Comparison of ENCODE assay signal across 1 cellular context in genomic region chr17:30858556-30859250, GRCh38.
TF ChIP-seq lines count a peak whose summit lies in the region.

No MANE protein-coding gene starts in this region.

TF ChIP-seq in A549, 52 proteins besides CTCF, POLR2A, EP300 and RAD21:
- TF ChIP-seq FOSL2 (IDR thresholded peaks at IDR 0.05), result no peak
- peak; percentile 14; the same call in 1 of the 2 replicates for TF ChIP-seq FOSL2 (CRISPR knock-in tag; IDR thresholded peaks at IDR 0.05)
- TF ChIP-seq PHF8 (IDR thresholded peaks at IDR 0.05; ENCODE audit: borderline replicate concordance, low read depth), result no peak
- no peak for TF ChIP-seq RARB (CRISPR knock-in tag; IDR thresholded peaks at IDR 0.05)
TF ChIP-seq in A549: peak in this region for 1.
